ENCODE assay signal across 32 cellular contexts in genomic region chr2:179572544-179572943, GRCh38.
"Had no signal": no experiment of that assay in that cellular context is flagged by ENCODE, and none has a peak within 500 bp of the region (broad histone marks: within the 10 kb centered on the region; RNA-seq: fewer than 3 reads in every experiment).

No MANE protein-coding gene starts in this region.

- H3K27ac ChIP-seq: brain microvascular endothelial cell, KMS-11, Peyer's patch, SJSA1 had no signal

- H3K4me3 ChIP-seq: Peyer's patch, SJSA1 had no signal

- H3K9me3 ChIP-seq: Peyer's patch, SJSA1, SK-N-SH had no signal

- H3K4me1 ChIP-seq: SJSA1 had no signal

- H3K27me3 ChIP-seq: brain microvascular endothelial cell, Peyer's patch, SJSA1 had no signal

- H3K4me2 ChIP-seq: KMS-11, SK-N-SH had no signal

- H3K36me3 ChIP-seq: brain microvascular endothelial cell, Peyer's patch, SJSA1 had no signal

- DNase-seq: activated B cell treated with CpG ODN at 0.5 μM for 24 hours; activated CD4-positive, alpha-beta memory T cell treated with anti-CD3 and anti-CD28 coated beads for 36 hours; activated CD4-positive, alpha-beta T cell treated with anti-CD3 and anti-CD28 coated beads for 4 hours; activated CD4-positive, alpha-beta T cell treated with anti-CD3 and anti-CD28 coated beads, Interleukin-2, amount 50 U/mL, for 1 hour; activated CD4-positive, CD25-positive, alpha-beta regulatory T cell treated with anti-CD3 and anti-CD28 coated beads, Interleukin-2, amount 50 U/mL, for 72 hours; activated CD8-positive, alpha-beta memory T cell treated with anti-CD3 and anti-CD28 coated beads, Interleukin-2, amount 50 U/mL, for 4 hours; activated effector memory CD4-positive, alpha-beta T cell treated with Interleukin-2 at 50 U/mL for 16 hours; activated naive CD4-positive, alpha-beta T cell treated with anti-CD3 and anti-CD28 coated beads, Interleukin-2, amount 10 ng/mL, durations not matched to agents 7 days and 5 days; activated naive CD8-positive, alpha-beta T cell treated with anti-CD3 and anti-CD28 coated beads, Interleukin-2, amount 50 U/mL, for 24 hours; activated T-cell treated with anti-CD3 and anti-CD28 coated beads for 4 hours; activated T-cell treated with anti-CD3 and anti-CD28 coated beads, Interleukin-2, amount 50 U/mL, for 48 hours; amniotic stem cell; aorta; brain microvascular endothelial cell; central memory CD4-positive, alpha-beta T cell; MM.1S; NCI-H1105; NCI-H1417 treated with DMSO at 0.1 percent for 48 hours; NCI-H187 treated with DMSO at 0.1 percent for 48 hours; NCI-H2081; NCI-H226; NCI-H446 treated with DMSO at 0.1 percent for 48 hours; NCI-H524; NCI-H69; NCI-H82; PC-3; Peyer's patch; RPMI8226; SHP77 treated with DMSO at 0.1 percent for 48 hours; SK-N-SH had no signal

- ATAC-seq: activated naive CD8-positive, alpha-beta T cell treated with anti-CD3 and anti-CD28 coated beads, Interleukin-2, amount 50 U/mL, for 24 hours; PC-3 had no signal

- H3K9ac ChIP-seq: KMS-11, SK-N-SH had no signal
